20 cellular contexts compared by ENCODE assay signal in the genomic region with DNA sequence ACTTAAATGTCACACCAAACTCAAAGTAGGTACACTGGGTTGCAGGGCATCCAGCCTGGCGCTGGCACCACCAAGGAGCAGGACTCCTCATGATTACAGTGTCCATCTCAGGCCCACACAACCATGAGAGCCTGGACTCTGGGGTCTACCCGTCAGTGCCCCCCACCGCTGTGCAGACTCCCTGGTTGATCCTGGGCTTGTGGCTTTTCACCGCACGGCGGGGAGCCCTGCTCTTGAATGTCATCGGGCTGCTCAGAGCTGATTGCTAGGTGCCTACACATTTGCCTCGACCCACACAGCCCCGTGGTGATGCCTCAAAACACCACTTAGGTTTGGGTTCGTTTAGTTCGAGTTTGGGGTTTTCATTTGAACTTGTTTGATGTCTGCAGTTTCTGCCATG.
A peak's percentile ranks its signal among the peaks of the same experiment; 100 is the strongest.
DNase-seq lines count a peak whose midpoint lies in the region; ATAC-seq, FAIRE-seq and TF ChIP-seq lines count a peak whose summit lies in the region.
"Had no signal": no experiment of that assay in that cellular context is flagged by ENCODE, and none has a peak within 500 bp of the region (broad histone marks: within the 10 kb centered on the region; RNA-seq: fewer than 3 reads in every experiment).

No MANE protein-coding gene starts in this region.

- TF ChIP-seq CTCF in GM12878 (IDR thresholded peaks at IDR 0.05 in 2 of 3, conservative IDR thresholded peaks at IDR 0.05 in 1 of 3; ENCODE audit: control insufficient read depth in 2 of 3, extremely low read depth in 1 of 3, insufficient read depth in 1 of 3, low read depth in 3 of 3, low read length in 3 of 3) = no peak
- no peak for TF ChIP-seq CTCF in CD4-positive, alpha-beta T cell (IDR thresholded peaks at IDR 0.05)
- TF ChIP-seq CTCF in vagina (IDR thresholded peaks at IDR 0.05) = no peak

- no peaks in the 10 kb centered on the region for H3K79me2 ChIP-seq in GM12878 (ENCODE audit: control insufficient read depth, insufficient read depth, low read length)

- H3K27me3 ChIP-seq in GM12878 (replicated peaks in 1 of 2; ENCODE audit: control insufficient read depth in 2 of 2, insufficient read depth in 2 of 2, low read length in 1 of 2) (no peaks in the 10 kb centered on the region), vagina (no peaks in the 10 kb centered on the region)
- H3K27me3 ChIP-seq in CD4-positive, alpha-beta T cell (ENCODE audit: control insufficient read depth, insufficient read depth, low read length) = no peaks in the 10 kb centered on the region

- TF ChIP-seq POLR2A in GM12892 (IDR thresholded peaks at IDR 0.05; ENCODE audit: low read depth, low read length) (peak; percentile 28; the same call in 1 of the 2 replicates), GM12878 (IDR thresholded peaks at IDR 0.05; ENCODE audit: low read depth, low read length) (peak; percentile 47; the same call in 1 of the 2 replicates), vagina (IDR thresholded peaks at IDR 0.05) (no peak)

- no peaks in the 10 kb centered on the region for H3K9me3 ChIP-seq in GM12878 (replicated peaks; ENCODE audit: control insufficient read depth, insufficient read depth, low read length)
- no peaks in the 10 kb centered on the region for H3K9me3 ChIP-seq in CD4-positive, alpha-beta T cell (ENCODE audit: control insufficient read depth, low read length)
- H3K9me3 ChIP-seq in vagina = no peaks in the 10 kb centered on the region
- H3K9me3 ChIP-seq: A549, Caco-2 had no signal

- no peaks in the 10 kb centered on the region for H3K4me1 Mint-ChIP-seq in CD4-positive, alpha-beta T cell (ENCODE audit: low read depth)

- H3K4me3 Mint-ChIP-seq in CD4-positive, alpha-beta T cell = no peak overlapping the region
- H3K4me3 Mint-ChIP-seq: CD8-positive, alpha-beta T cell had no signal

- no peaks in the 10 kb centered on the region for H3K27me3 Mint-ChIP-seq in CD4-positive, alpha-beta T cell

- H3K9me3 Mint-ChIP-seq in CD4-positive, alpha-beta T cell = no peaks in the 10 kb centered on the region
- H3K9me3 Mint-ChIP-seq: CD8-positive, alpha-beta T cell had no signal

- no peak for TF ChIP-seq RAD21 in GM12878 (IDR thresholded peaks at IDR 0.05; ENCODE audit: insufficient read depth, low read depth, low read length)

- no peak for DNase-seq in GM12892 (ENCODE audit: insufficient read length)
- no peak for DNase-seq in GM12878 (ENCODE audit: low read depth, low spot score)
- peak; percentile 55 for DNase-seq in mesenteric fat pad (ENCODE audit: low spot score)
- no peak for DNase-seq in CD4-positive, alpha-beta T cell
- no peak for DNase-seq in vagina (ENCODE audit: extremely low spot score in 2 of 2)
- DNase-seq: 8988T; ACHN; AML-193; C1 segment of cervical spinal cord; Caco-2; CD8-positive, alpha-beta T cell; DMS153; DND-41; H7; HCEC 1CT had no signal

- H3K27ac ChIP-seq in GM12878 (ENCODE audit: control insufficient read depth, insufficient read depth) (no peak overlapping the region), vagina (no peak overlapping the region)
- no peak overlapping the region for H3K27ac ChIP-seq in CD4-positive, alpha-beta T cell (ENCODE audit: low read depth, low read length)
- H3K27ac ChIP-seq: A549 had no signal

- no peaks in the 10 kb centered on the region for H4K20me1 ChIP-seq in GM12878 (ENCODE audit: control insufficient read depth, insufficient read depth)

- H3K4me1 ChIP-seq in GM12878 (ENCODE audit: control insufficient read depth, insufficient read depth, low read length) (no peaks in the 10 kb centered on the region), vagina (no peaks in the 10 kb centered on the region)
- H3K4me1 ChIP-seq: A549 had no signal

- intact Hi-C loops in GM12878 (cut with micrococcal nuclease; ENCODE audit: unreplicated experiment) (no loop called here), vagina (cut with DNase I) (no loop called here)
- intact Hi-C loops in CD4-positive, alpha-beta T cell (cut with DNase I, micrococcal nuclease) = no loop called here

- FAIRE-seq in GM12892 (lab: Jason Lieb, UNC) (no peak), GM12878 (lab: Jason Lieb, UNC) (no peak)
- FAIRE-seq: A549, G401.6, H1 had no signal

- peaks cover 20% of the 10 kb centered on the region for H3K36me3 Mint-ChIP-seq in CD4-positive, alpha-beta T cell (ENCODE audit: low read depth)

- CTCF ChIA-PET in GM12878 (lab: Yijun Ruan, JAX) = interaction anchor here (1.1 to 1.4 kb wide), 3 partner anchors 9 to 11 kb away, joined by 4 to 6 read pairs (median 5); no protein-coding TSS in a partner anchor
- CTCF ChIA-PET in CD4-positive, alpha-beta T cell (lab: Charles Lee) = interaction anchor here (1.4 kb wide), 1 partner anchor 9 kb away, joined by 6 read pairs; no protein-coding TSS in a partner anchor

- no peak overlapping the region for H3K27ac Mint-ChIP-seq in CD4-positive, alpha-beta T cell
- H3K27ac Mint-ChIP-seq: CD8-positive, alpha-beta T cell had no signal

- RAD21 ChIA-PET in GM12878 (lab: Charles Lee; ENCODE audit: unreplicated experiment) = interaction anchor here (2.6 kb wide), 1 partner anchor 246 kb away, joined by 6 read pairs; no protein-coding TSS in a partner anchor

- ATAC-seq in GM12878 (no peak), GM18520 (IDR thresholded peaks at IDR 0.05; ENCODE audit: unreplicated experiment) (no peak), HG03520 (IDR thresholded peaks at IDR 0.05; ENCODE audit: unreplicated experiment) (no peak)
- ATAC-seq in CD4-positive, alpha-beta T cell (ENCODE audit: poor library complexity) = no peak
- ATAC-seq: A549; CD8-positive, alpha-beta T cell had no signal

- H3K36me3 ChIP-seq in GM12878 (ENCODE audit: control insufficient read depth in 2 of 2, insufficient read depth in 2 of 2, low read length in 1 of 2) (peaks cover 8 to 28% of the 10 kb centered on the region in 2 experiments), vagina (peaks cover 0 to 15% of the 10 kb centered on the region in 2 donors)

- WGBS in GM12878 (ENCODE audit: insufficient coverage, insufficient replicate concordance, low lambda C conversion rate, missing lambda C conversion rate) = 96% methylated on average over 11 of the region's 11 CpGs

- TF ChIP-seq EP300 in GM12878 (IDR thresholded peaks at IDR 0.05; ENCODE audit: borderline replicate concordance in 1 of 2, control insufficient read depth in 1 of 2, low read depth in 2 of 2, low read length in 2 of 2) = no peak

- H3K4me3 ChIP-seq in GM12878 (no peak overlapping the region), vagina (no peak overlapping the region)
- H3K4me3 ChIP-seq: A549 had no signal

- H3K4me2 ChIP-seq in GM12878 (ENCODE audit: control insufficient read depth, insufficient read depth) = no peak overlapping the region
- H3K4me2 ChIP-seq: A549 had no signal

- BruUV-seq in GM12878 (replicated peaks; lab: Mats Ljungman, UMichigan) = no TSS peak

- POLR2A ChIA-PET in GM12878 (lab: Charles Lee) = no interaction called here
- POLR2A ChIA-PET in CD4-positive, alpha-beta T cell (lab: Charles Lee) = no interaction called here

- no peak overlapping the region for H3K9ac ChIP-seq in GM12878 (ENCODE audit: control insufficient read depth, insufficient read depth, low read length)

- in situ Hi-C loops in GM12878 (cut with MboI) = no loop called here

- SMC1A ChIA-PET in GM12878 (lab: Charles Lee; ENCODE audit: uncharacterized antibody, unreplicated experiment) = interaction anchor here (2.2 kb wide), 1 partner anchor 9 kb away, joined by 6 read pairs; no protein-coding TSS in a partner anchor

- H2AFZ ChIP-seq in GM12878 (ENCODE audit: control insufficient read depth, low read depth, low read length) = no peak overlapping the region

TF ChIP-seq in GM12878, 131 proteins besides CTCF, POLR2A, EP300 and RAD21 (continues in another document):
- no peak for TF ChIP-seq SMAD1 (IDR thresholded peaks at IDR 0.05; ENCODE audit: low read depth, partially characterized antibody)
- TF ChIP-seq, protein P1, sequence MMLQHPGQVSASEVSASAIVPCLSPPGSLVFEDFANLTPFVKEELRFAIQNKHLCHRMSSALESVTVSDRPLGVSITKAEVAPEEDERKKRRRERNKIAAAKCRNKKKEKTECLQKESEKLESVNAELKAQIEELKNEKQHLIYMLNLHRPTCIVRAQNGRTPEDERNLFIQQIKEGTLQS (IDR thresholded peaks at IDR 0.05; ENCODE audit: borderline replicate concordance, extremely low read depth, low read depth, low read length) = no peak
- TF ChIP-seq POLR2AphosphoS5 (IDR thresholded peaks at IDR 0.05; ENCODE audit: low read length) = no peak
- TF ChIP-seq, protein P2, sequence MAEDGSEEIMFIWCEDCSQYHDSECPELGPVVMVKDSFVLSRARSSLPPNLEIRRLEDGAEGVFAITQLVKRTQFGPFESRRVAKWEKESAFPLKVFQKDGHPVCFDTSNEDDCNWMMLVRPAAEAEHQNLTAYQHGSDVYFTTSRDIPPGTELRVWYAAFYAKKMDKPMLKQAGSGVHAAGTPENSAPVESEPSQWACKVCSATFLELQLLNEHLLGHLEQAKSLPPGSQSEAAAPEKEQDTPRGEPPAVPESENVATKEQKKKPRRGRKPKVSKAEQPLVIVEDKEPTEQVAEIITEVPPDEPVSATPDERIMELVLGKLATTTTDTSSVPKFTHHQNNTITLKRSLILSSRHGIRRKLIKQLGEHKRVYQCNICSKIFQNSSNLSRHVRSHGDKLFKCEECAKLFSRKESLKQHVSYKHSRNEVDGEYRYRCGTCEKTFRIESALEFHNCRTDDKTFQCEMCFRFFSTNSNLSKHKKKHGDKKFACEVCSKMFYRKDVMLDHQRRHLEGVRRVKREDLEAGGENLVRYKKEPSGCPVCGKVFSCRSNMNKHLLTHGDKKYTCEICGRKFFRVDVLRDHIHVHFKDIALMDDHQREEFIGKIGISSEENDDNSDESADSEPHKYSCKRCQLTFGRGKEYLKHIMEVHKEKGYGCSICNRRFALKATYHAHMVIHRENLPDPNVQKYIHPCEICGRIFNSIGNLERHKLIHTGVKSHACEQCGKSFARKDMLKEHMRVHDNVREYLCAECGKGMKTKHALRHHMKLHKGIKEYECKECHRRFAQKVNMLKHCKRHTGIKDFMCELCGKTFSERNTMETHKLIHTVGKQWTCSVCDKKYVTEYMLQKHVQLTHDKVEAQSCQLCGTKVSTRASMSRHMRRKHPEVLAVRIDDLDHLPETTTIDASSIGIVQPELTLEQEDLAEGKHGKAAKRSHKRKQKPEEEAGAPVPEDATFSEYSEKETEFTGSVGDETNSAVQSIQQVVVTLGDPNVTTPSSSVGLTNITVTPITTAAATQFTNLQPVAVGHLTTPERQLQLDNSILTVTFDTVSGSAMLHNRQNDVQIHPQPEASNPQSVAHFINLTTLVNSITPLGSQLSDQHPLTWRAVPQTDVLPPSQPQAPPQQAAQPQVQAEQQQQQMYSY (CRISPR knock-in tag; IDR thresholded peaks at IDR 0.05) = no peak

Comparison
In these comparisons a context has a peak if more than half of its experiments do, and no peak if none do; other contexts are left out.
1. POLR2A ChIP-seq: peak in GM12892 (single experiment) and GM12878 (single experiment); none in vagina (0 of 2).